ENCODE assay signal across 21 cellular contexts in genomic region chr1:182261655-182262054, GRCh38.
"Had no signal": no experiment of that assay in that cellular context is flagged by ENCODE, and none has a peak within 500 bp of the region (broad histone marks: within the 10 kb centered on the region; RNA-seq: fewer than 3 reads in every experiment).

No MANE protein-coding gene starts in this region.

- H3K4me3 Mint-ChIP-seq: activated CD4-positive, alpha-beta T cell treated with anti-CD3 and anti-CD28 coated beads, Interleukin-2, amount 10 ng/mL, durations not matched to agents 24 days and 14 days; activated naive CD8-positive, alpha-beta T cell; activated T-cell treated with anti-CD3 and anti-CD28 coated beads, Interleukin-2, amount 50 U/mL, for 72 hours; effector memory CD8-positive, alpha-beta T cell; memory B cell; naive B cell; stimulated activated naive CD8-positive, alpha-beta T cell treated with anti-CD3 and anti-CD28 coated beads, Interleukin-15, amount 100 ng/mL, for 72 hours had no signal

- H3K36me3 Mint-ChIP-seq: activated naive CD8-positive, alpha-beta T cell; memory B cell; naive B cell had no signal

- ATAC-seq: activated T-cell treated with anti-CD3 and anti-CD28 coated beads, Interleukin-2, amount 50 U/mL, for 72 hours; body of pancreas; effector memory CD8-positive, alpha-beta T cell; left ventricle myocardium superior; psoas muscle; right cardiac atrium; stimulated activated naive CD8-positive, alpha-beta T cell treated with anti-CD3 and anti-CD28 coated beads, Interleukin-15, amount 100 ng/mL, for 72 hours had no signal

- H3K9me3 Mint-ChIP-seq: activated T-cell treated with anti-CD3 and anti-CD28 coated beads, Interleukin-2, amount 50 U/mL, for 72 hours; effector memory CD8-positive, alpha-beta T cell; naive B cell; stimulated activated naive CD8-positive, alpha-beta T cell treated with anti-CD3 and anti-CD28 coated beads, Interleukin-15, amount 100 ng/mL, for 72 hours had no signal

- DNase-seq: activated CD4-positive, alpha-beta T cell treated with anti-CD3 and anti-CD28 coated beads, Interleukin-2, amount 10 ng/mL, durations not matched to agents 24 days and 14 days; activated CD4-positive, CD25-positive, alpha-beta regulatory T cell; activated T-cell treated with anti-CD3 and anti-CD28 coated beads, Interleukin-2, amount 50 U/mL, for 72 hours; amygdala; body of pancreas; effector memory CD8-positive, alpha-beta T cell; esophagus squamous epithelium; heart right ventricle; left ventricle myocardium superior; naive B cell; ovary; psoas muscle; right cardiac atrium; stimulated activated naive CD8-positive, alpha-beta T cell treated with anti-CD3 and anti-CD28 coated beads, Interleukin-15, amount 100 ng/mL, for 72 hours; T-helper 1 cell; T1000; transverse colon had no signal

- H3K27me3 ChIP-seq: body of pancreas, esophagus squamous epithelium, heart right ventricle, ovary, suprapubic skin, transverse colon had no signal

- H3K27ac ChIP-seq: body of pancreas, esophagus squamous epithelium, ovary, psoas muscle, suprapubic skin, transverse colon had no signal

- H3K9me3 ChIP-seq: body of pancreas, esophagus squamous epithelium, heart right ventricle, ovary, psoas muscle, suprapubic skin, transverse colon had no signal

- H3K4me3 ChIP-seq: body of pancreas, esophagus squamous epithelium, heart right ventricle, ovary, psoas muscle, skin epidermis, suprapubic skin, transverse colon had no signal

- H3K27ac Mint-ChIP-seq: activated CD4-positive, alpha-beta T cell treated with anti-CD3 and anti-CD28 coated beads, Interleukin-2, amount 10 ng/mL, durations not matched to agents 24 days and 14 days; activated naive CD8-positive, alpha-beta T cell; activated T-cell treated with anti-CD3 and anti-CD28 coated beads, Interleukin-2, amount 50 U/mL, for 72 hours; memory B cell; naive B cell had no signal

- H3K4me1 ChIP-seq: body of pancreas had no signal

- H3K36me3 ChIP-seq: esophagus squamous epithelium, heart right ventricle, ovary, suprapubic skin, transverse colon had no signal

- H3K27me3 Mint-ChIP-seq: activated CD4-positive, alpha-beta T cell treated with anti-CD3 and anti-CD28 coated beads, Interleukin-2, amount 10 ng/mL, durations not matched to agents 24 days and 14 days; activated naive CD8-positive, alpha-beta T cell; effector memory CD8-positive, alpha-beta T cell; memory B cell; naive B cell; stimulated activated naive CD8-positive, alpha-beta T cell treated with anti-CD3 and anti-CD28 coated beads, Interleukin-15, amount 100 ng/mL, for 72 hours had no signal
